ENCODE assay signal across 27 cellular contexts in genomic region chr7:43540463-43540862, GRCh38.
"Had no signal": no experiment of that assay in that cellular context is flagged by ENCODE, and none has a peak within 500 bp of the region (broad histone marks: within the 10 kb centered on the region; RNA-seq: fewer than 3 reads in every experiment).

No MANE protein-coding gene starts in this region.

- H3K9me3 ChIP-seq: ovary, psoas muscle, right lobe of liver, sigmoid colon, stomach, thoracic aorta, thyroid gland, tibial nerve, upper lobe of right lung, uterus had no signal

- H3K79me2 ChIP-seq: parathyroid adenoma had no signal

- FAIRE-seq: small intestine had no signal

- H3K4me3 Mint-ChIP-seq: natural killer cell; nephron; neural progenitor cell; stimulated activated effector memory CD8-positive, alpha-beta T cell treated with anti-CD3 and anti-CD28 coated beads, Interleukin-12 subunit alpha, Interleukin-12 subunit beta, amount 100 ng/mL, for 72 hours; stimulated activated naive B cell treated with anti-CD40 and anti-IgM and Interleukin-4, amounts not matched to agents 10 μg/mL and 1 μg/mL and 100 μg/mL, for 72 hours; stimulated activated naive CD8-positive, alpha-beta T cell treated with anti-CD3 and anti-CD28 coated beads, Interleukin-15, Interleukin-2, amounts not matched to agents 100 ng/mL and 50 ng/mL, for 24 hours; type B pancreatic cell had no signal

- H3K9ac ChIP-seq: neural progenitor cell, parathyroid adenoma had no signal

- H3K27me3 ChIP-seq: neural progenitor cell, ovary, right lobe of liver, sigmoid colon, stomach, thyroid gland, tibial nerve, upper lobe of right lung, uterus had no signal

- H3K4me2 ChIP-seq: neural progenitor cell had no signal

- H3K4me1 ChIP-seq: neural progenitor cell, parathyroid adenoma, psoas muscle, right lobe of liver, sigmoid colon, thyroid gland, upper lobe of right lung, uterus had no signal

- H3K4me1 Mint-ChIP-seq: natural killer cell; stimulated activated effector memory CD8-positive, alpha-beta T cell treated with anti-CD3 and anti-CD28 coated beads, Interleukin-12 subunit alpha, Interleukin-12 subunit beta, amount 100 ng/mL, for 72 hours; stimulated activated naive B cell treated with anti-CD40 and anti-IgM and Interleukin-4, amounts not matched to agents 10 μg/mL and 1 μg/mL and 100 μg/mL, for 72 hours had no signal

- H3K27ac Mint-ChIP-seq: natural killer cell; nephron; neural progenitor cell; progenitor cell of endocrine pancreas; stimulated activated effector memory CD8-positive, alpha-beta T cell treated with anti-CD3 and anti-CD28 coated beads, Interleukin-12 subunit alpha, Interleukin-12 subunit beta, amount 100 ng/mL, for 72 hours; stimulated activated naive B cell treated with anti-CD40 and anti-IgM and Interleukin-4, amounts not matched to agents 10 μg/mL and 1 μg/mL and 100 μg/mL, for 72 hours; stimulated activated naive CD8-positive, alpha-beta T cell treated with anti-CD3 and anti-CD28 coated beads, Interleukin-15, Interleukin-2, amounts not matched to agents 100 ng/mL and 50 ng/mL, for 24 hours; type B pancreatic cell had no signal

- H3K36me3 Mint-ChIP-seq: natural killer cell; neural progenitor cell; stimulated activated effector memory CD8-positive, alpha-beta T cell treated with anti-CD3 and anti-CD28 coated beads, Interleukin-12 subunit alpha, Interleukin-12 subunit beta, amount 100 ng/mL, for 72 hours; stimulated activated naive B cell treated with anti-CD40 and anti-IgM and Interleukin-4, amounts not matched to agents 10 μg/mL and 1 μg/mL and 100 μg/mL, for 72 hours; type B pancreatic cell had no signal

- ATAC-seq: natural killer cell; psoas muscle; right cardiac atrium; right lobe of liver; stimulated activated effector memory CD8-positive, alpha-beta T cell treated with anti-CD3 and anti-CD28 coated beads, Interleukin-12 subunit alpha, Interleukin-12 subunit beta, amount 100 ng/mL, for 72 hours; stimulated activated naive B cell treated with anti-CD40 and anti-IgM and Interleukin-4, amounts not matched to agents 10 μg/mL and 1 μg/mL and 100 μg/mL, for 72 hours; upper lobe of right lung had no signal

- H3K27ac ChIP-seq: neural progenitor cell, ovary, parathyroid adenoma, psoas muscle, right lobe of liver, sigmoid colon, stomach, thoracic aorta, thyroid gland, tibial nerve, upper lobe of right lung, uterus had no signal

- H2AFZ ChIP-seq: neural progenitor cell, parathyroid adenoma had no signal

- H3K4me3 ChIP-seq: neural progenitor cell, ovary, psoas muscle, right lobe of liver, sigmoid colon, stomach, thoracic aorta, thyroid gland, tibial nerve, upper lobe of right lung, uterus had no signal

- H3K36me3 ChIP-seq: neural progenitor cell, ovary, right lobe of liver, sigmoid colon, stomach, thoracic aorta, thyroid gland, tibial nerve, upper lobe of right lung, uterus had no signal

- DNase-seq: natural killer cell; occipital lobe; ovary; psoas muscle; right cardiac atrium; right lobe of liver; sigmoid colon; small intestine; stimulated activated CD4-positive, alpha-beta T cell treated with anti-CD3 and anti-CD28 coated beads, Interleukin-15, amount 100 ng/mL, for 24 hours; stimulated activated CD4-positive, alpha-beta T cell treated with anti-CD3 and anti-CD28 coated beads, Interleukin-2, amount 100 ng/mL, for 24 hours; stimulated activated CD4-positive, alpha-beta T cell treated with anti-CD3 and anti-CD28 coated beads, Interleukin-2, amount 100 ng/mL, for 48 hours; stimulated activated CD4-positive, alpha-beta T cell treated with anti-CD3 and anti-CD28 coated beads, Interleukin-4, amount 100 ng/mL, for 24 hours; stimulated activated naive B cell treated with anti-CD40 and anti-IgM and Interleukin-4, amounts not matched to agents 10 μg/mL and 1 μg/mL and 100 μg/mL, for 72 hours; stimulated activated naive CD4-positive, alpha-beta T cell treated with Interleukin-2 at 50 U/mL for 16 hours; stomach; thyroid gland; upper lobe of right lung; uterus had no signal

- H3K9me3 Mint-ChIP-seq: natural killer cell; neural progenitor cell; stimulated activated effector memory CD8-positive, alpha-beta T cell treated with anti-CD3 and anti-CD28 coated beads, Interleukin-12 subunit alpha, Interleukin-12 subunit beta, amount 100 ng/mL, for 72 hours; stimulated activated naive B cell treated with anti-CD40 and anti-IgM and Interleukin-4, amounts not matched to agents 10 μg/mL and 1 μg/mL and 100 μg/mL, for 72 hours; stimulated activated naive CD8-positive, alpha-beta T cell treated with anti-CD3 and anti-CD28 coated beads, Interleukin-15, Interleukin-2, amounts not matched to agents 100 ng/mL and 50 ng/mL, for 24 hours; type B pancreatic cell had no signal

- H3K27me3 Mint-ChIP-seq: progenitor cell of endocrine pancreas had no signal
